Comparison of ENCODE assay signal across 3 cellular contexts in the genomic region with DNA sequence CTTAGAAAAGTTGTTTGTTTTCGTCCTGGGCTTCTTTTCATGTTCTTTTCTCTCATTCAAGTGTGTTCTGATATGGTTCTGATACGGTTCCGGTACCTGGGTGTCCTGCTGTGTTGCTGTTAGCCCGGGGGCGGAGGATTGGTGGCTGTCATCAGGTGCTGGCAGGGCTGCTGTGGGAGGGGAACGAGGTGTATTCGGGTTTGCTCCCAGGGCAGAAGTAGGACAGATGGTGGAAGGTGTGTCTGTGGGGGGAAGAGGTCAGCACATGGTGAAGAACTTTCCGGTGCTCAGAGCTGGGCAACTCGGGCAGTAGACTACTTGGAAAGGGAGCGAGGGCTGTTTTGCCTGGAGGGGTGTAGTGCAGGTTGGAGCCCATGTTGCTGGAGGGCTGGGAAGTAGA.
TF ChIP-seq lines count a peak whose summit lies in the region.

No MANE protein-coding gene starts in this region.

TF ChIP-seq in liver, 16 proteins besides CTCF, POLR2A, EP300 and RAD21 (continued from another document):
- TF ChIP-seq, protein P1, sequence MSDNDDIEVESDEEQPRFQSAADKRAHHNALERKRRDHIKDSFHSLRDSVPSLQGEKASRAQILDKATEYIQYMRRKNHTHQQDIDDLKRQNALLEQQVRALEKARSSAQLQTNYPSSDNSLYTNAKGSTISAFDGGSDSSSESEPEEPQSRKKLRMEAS (IDR thresholded peaks at IDR 0.05), result peak; percentile 19

TF ChIP-seq in HepG2, 621 proteins besides CTCF, POLR2A, EP300 and RAD21 (continued from another document):
- TF ChIP-seq MLXIP (CRISPR knock-in tag; IDR thresholded peaks at IDR 0.05; ENCODE audit: borderline replicate concordance) (no peak), RBM22 (optimal IDR thresholded peaks at IDR 0.05; ENCODE audit: low read length) (no peak), SCMH1 (CRISPR knock-in tag; IDR thresholded peaks at IDR 0.05; ENCODE audit: borderline replicate concordance) (no peak), RXRB (CRISPR knock-in tag; IDR thresholded peaks at IDR 0.05; ENCODE audit: borderline replicate concordance) (no peak), ISX (CRISPR knock-in tag; conservative IDR thresholded peaks at IDR 0.05) (no peak), ZNF446 (CRISPR knock-in tag; IDR thresholded peaks at IDR 0.05) (no peak), CEBPG (CRISPR knock-in tag; IDR thresholded peaks at IDR 0.05) (no peak), MBD4 (IDR thresholded peaks at IDR 0.05; ENCODE audit: borderline replicate concordance, low read length) (no peak), ZNF18 (CRISPR knock-in tag; IDR thresholded peaks at IDR 0.05; ENCODE audit: insufficient replicate concordance) (no peak)
- TF ChIP-seq, protein P2, sequence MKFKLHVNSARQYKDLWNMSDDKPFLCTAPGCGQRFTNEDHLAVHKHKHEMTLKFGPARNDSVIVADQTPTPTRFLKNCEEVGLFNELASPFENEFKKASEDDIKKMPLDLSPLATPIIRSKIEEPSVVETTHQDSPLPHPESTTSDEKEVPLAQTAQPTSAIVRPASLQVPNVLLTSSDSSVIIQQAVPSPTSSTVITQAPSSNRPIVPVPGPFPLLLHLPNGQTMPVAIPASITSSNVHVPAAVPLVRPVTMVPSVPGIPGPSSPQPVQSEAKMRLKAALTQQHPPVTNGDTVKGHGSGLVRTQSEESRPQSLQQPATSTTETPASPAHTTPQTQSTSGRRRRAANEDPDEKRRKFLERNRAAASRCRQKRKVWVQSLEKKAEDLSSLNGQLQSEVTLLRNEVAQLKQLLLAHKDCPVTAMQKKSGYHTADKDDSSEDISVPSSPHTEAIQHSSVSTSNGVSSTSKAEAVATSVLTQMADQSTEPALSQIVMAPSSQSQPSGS (CRISPR knock-in tag; IDR thresholded peaks at IDR 0.05), result no peak
- TF ChIP-seq, protein P3, sequence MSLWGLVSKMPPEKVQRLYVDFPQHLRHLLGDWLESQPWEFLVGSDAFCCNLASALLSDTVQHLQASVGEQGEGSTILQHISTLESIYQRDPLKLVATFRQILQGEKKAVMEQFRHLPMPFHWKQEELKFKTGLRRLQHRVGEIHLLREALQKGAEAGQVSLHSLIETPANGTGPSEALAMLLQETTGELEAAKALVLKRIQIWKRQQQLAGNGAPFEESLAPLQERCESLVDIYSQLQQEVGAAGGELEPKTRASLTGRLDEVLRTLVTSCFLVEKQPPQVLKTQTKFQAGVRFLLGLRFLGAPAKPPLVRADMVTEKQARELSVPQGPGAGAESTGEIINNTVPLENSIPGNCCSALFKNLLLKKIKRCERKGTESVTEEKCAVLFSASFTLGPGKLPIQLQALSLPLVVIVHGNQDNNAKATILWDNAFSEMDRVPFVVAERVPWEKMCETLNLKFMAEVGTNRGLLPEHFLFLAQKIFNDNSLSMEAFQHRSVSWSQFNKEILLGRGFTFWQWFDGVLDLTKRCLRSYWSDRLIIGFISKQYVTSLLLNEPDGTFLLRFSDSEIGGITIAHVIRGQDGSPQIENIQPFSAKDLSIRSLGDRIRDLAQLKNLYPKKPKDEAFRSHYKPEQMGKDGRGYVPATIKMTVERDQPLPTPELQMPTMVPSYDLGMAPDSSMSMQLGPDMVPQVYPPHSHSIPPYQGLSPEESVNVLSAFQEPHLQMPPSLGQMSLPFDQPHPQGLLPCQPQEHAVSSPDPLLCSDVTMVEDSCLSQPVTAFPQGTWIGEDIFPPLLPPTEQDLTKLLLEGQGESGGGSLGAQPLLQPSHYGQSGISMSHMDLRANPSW (CRISPR knock-in tag; IDR thresholded peaks at IDR 0.05; ENCODE audit: borderline replicate concordance), result no peak
- TF ChIP-seq, protein P4, sequence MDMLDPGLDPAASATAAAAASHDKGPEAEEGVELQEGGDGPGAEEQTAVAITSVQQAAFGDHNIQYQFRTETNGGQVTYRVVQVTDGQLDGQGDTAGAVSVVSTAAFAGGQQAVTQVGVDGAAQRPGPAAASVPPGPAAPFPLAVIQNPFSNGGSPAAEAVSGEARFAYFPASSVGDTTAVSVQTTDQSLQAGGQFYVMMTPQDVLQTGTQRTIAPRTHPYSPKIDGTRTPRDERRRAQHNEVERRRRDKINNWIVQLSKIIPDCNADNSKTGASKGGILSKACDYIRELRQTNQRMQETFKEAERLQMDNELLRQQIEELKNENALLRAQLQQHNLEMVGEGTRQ (IDR thresholded peaks at IDR 0.05; ENCODE audit: low read depth, low read length), result no peak
- TF ChIP-seq, protein P4 (CRISPR knock-in tag; IDR thresholded peaks at IDR 0.05; ENCODE audit: borderline replicate concordance), result no peak

TF ChIP-seq in WTC11, 78 proteins besides CTCF, POLR2A, EP300 and RAD21:
- TF ChIP-seq, protein P5, sequence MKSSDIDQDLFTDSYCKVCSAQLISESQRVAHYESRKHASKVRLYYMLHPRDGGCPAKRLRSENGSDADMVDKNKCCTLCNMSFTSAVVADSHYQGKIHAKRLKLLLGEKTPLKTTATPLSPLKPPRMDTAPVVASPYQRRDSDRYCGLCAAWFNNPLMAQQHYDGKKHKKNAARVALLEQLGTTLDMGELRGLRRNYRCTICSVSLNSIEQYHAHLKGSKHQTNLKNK (CRISPR knock-in tag; IDR thresholded peaks at IDR 0.05), result no peak
- TF ChIP-seq ATF3 (CRISPR knock-in tag; conservative IDR thresholded peaks at IDR 0.05), result no peak
- TF ChIP-seq, protein P6, sequence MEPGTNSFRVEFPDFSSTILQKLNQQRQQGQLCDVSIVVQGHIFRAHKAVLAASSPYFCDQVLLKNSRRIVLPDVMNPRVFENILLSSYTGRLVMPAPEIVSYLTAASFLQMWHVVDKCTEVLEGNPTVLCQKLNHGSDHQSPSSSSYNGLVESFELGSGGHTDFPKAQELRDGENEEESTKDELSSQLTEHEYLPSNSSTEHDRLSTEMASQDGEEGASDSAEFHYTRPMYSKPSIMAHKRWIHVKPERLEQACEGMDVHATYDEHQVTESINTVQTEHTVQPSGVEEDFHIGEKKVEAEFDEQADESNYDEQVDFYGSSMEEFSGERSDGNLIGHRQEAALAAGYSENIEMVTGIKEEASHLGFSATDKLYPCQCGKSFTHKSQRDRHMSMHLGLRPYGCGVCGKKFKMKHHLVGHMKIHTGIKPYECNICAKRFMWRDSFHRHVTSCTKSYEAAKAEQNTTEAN (CRISPR knock-in tag; IDR thresholded peaks at IDR 0.05), result no peak
